Comparison of ENCODE assay signal across 17 cellular contexts in genomic region chr14:57168138-57168695, GRCh38.
"Had no signal": no experiment of that assay in that cellular context is flagged by ENCODE, and none has a peak within 500 bp of the region (broad histone marks: within the 10 kb centered on the region; RNA-seq: fewer than 3 reads in every experiment).

No MANE protein-coding gene starts in this region.

- H3K9me3 ChIP-seq: colonic mucosa, pancreas, sigmoid colon had no signal

- H3K36me3 ChIP-seq: colonic mucosa, pancreas, sigmoid colon had no signal

- DNase-seq: activated CD4-positive, alpha-beta T cell treated with anti-CD3 and anti-CD28 coated beads, Interleukin-2, amount 10 ng/mL, durations not matched to agents 7 days and 5 days; activated CD8-positive, alpha-beta memory T cell treated with anti-CD3 and anti-CD28 coated beads, Interleukin-2, amount 50 U/mL, for 48 hours; activated gamma-delta T cell treated with Interleukin-2 at 50 U/mL for 16 hours; activated T-cell treated with anti-CD3 and anti-CD28 coated beads, Interleukin-2, amount 50 U/mL, for 72 hours; amniotic stem cell; central memory CD4-positive, alpha-beta T cell; colonic mucosa; glutamatergic neuron; immature natural killer cell; midbrain; naive thymus-derived CD4-positive, alpha-beta T cell; pancreas; sigmoid colon; T-helper 9 cell had no signal

- H3K27ac ChIP-seq: colonic mucosa, pancreas, sigmoid colon had no signal

- H3K4me1 ChIP-seq: colonic mucosa, pancreas, sigmoid colon had no signal

- H3K4me3 ChIP-seq: colonic mucosa, lung, pancreas, sigmoid colon had no signal

- H3K27me3 ChIP-seq: colonic mucosa, pancreas, sigmoid colon had no signal

- ATAC-seq: activated T-cell treated with anti-CD3 and anti-CD28 coated beads, Interleukin-2, amount 50 U/mL, for 72 hours; esophagus mucosa; naive thymus-derived CD4-positive, alpha-beta T cell; pancreas; stimulated activated effector memory CD8-positive, alpha-beta T cell treated with anti-CD3 and anti-CD28 coated beads, Interleukin-12 subunit alpha, Interleukin-12 subunit beta, amount 100 ng/mL, for 72 hours had no signal
